ENCODE assay signal across 10 cellular contexts in the genomic region with DNA sequence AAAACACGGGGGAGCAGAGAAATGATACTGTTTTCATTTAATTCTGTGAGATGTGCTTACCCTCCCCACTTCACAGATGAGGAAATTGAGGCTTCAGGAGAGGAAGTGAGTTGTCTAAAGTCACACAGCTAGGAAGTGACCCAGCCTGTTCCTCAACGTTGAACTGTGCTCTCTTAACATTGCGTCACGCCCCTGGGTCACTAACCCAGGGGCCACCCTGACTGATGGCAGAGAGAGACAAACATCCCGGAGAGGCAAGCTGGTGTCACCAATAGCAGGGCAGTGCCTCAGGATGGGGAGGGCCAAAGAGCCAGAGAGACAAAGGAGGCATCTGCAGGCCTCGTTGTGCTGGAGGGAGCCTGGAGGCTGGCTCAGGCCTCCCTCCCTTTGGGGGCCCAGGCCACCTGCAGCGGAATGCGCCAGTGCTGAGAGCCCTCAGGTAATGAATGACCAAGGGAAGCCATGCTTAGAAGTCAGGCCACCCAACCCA.
DNase-seq lines count a peak whose midpoint lies in the region; ATAC-seq lines count a peak whose summit lies in the region.
"Had no signal": no experiment of that assay in that cellular context is flagged by ENCODE, and none has a peak within 500 bp of the region (broad histone marks: within the 10 kb centered on the region; RNA-seq: fewer than 3 reads in every experiment).

No MANE protein-coding gene starts in this region.

- H3K36me3 ChIP-seq in duodenal mucosa (ENCODE audit: control insufficient read depth in 1 of 2, insufficient read depth in 2 of 2, low read length in 2 of 2) (no peaks in the 10 kb centered on the region), mucosa of rectum (ENCODE audit: control insufficient read depth in 2 of 2, insufficient read depth in 2 of 2, low read length in 2 of 2) (no peaks in the 10 kb centered on the region)

- no peak for ATAC-seq in GM21367 (IDR thresholded peaks at IDR 0.05; ENCODE audit: unreplicated experiment)

- DNase-seq in CD1c-positive myeloid dendritic cell (ENCODE audit: extremely low spot score): peak; percentile 86
- peak; percentile 92 for DNase-seq in MV-4-11 (lab: John Stamatoyannopoulos, UW)
- no peak for DNase-seq in T-helper 9 cell
- no peak for DNase-seq in NCI-H446 (lab: John Stamatoyannopoulos, UW)
- DNase-seq in stimulated activated naive CD4-positive, alpha-beta T cell (lab: John Stamatoyannopoulos, UW): no peak
- DNase-seq: NCI-H1694 treated with DMSO at 0.1 percent for 48 hours had no signal

- H3K4me3 ChIP-seq in duodenal mucosa (ENCODE audit: low read depth in 1 of 2, low read length in 2 of 2) (peak overlapping the region; percentile 40 to 53), mucosa of rectum (ENCODE audit: low read length in 2 of 2) (peak overlapping the region; percentile 46 to 54)

- peak overlapping the region; percentile 80 for H3K27ac ChIP-seq in duodenal mucosa (ENCODE audit: low read depth, low read length)
- H3K27ac ChIP-seq in mucosa of rectum (ENCODE audit: low read depth in 2 of 2, low read length in 2 of 2): peak overlapping the region; percentile 92 to 97
- H3K27ac ChIP-seq: C4-2B had no signal

- H3K9ac ChIP-seq in duodenal mucosa (ENCODE audit: low read depth in 1 of 2, low read length in 2 of 2) (peak overlapping the region; percentile 40 to 57), mucosa of rectum (ENCODE audit: low read depth in 1 of 2, low read length in 2 of 2) (peak overlapping the region; percentile 52 to 66)

- H3K27me3 ChIP-seq in duodenal mucosa (ENCODE audit: control insufficient read depth in 1 of 2, insufficient read depth in 2 of 2, low read length in 2 of 2) (no peaks in the 10 kb centered on the region), mucosa of rectum (ENCODE audit: control insufficient read depth in 2 of 2, insufficient read depth in 2 of 2, low read length in 2 of 2) (no peaks in the 10 kb centered on the region)

- H3K4me1 ChIP-seq in duodenal mucosa (ENCODE audit: control insufficient read depth in 1 of 2, insufficient read depth in 2 of 2, low read length in 2 of 2) (peaks cover 66 to 69% of the 10 kb centered on the region in 2 donors), mucosa of rectum (ENCODE audit: control insufficient read depth in 2 of 2, insufficient read depth in 2 of 2, low read length in 2 of 2) (peaks cover 44 to 45% of the 10 kb centered on the region in 2 donors)

- no peaks in the 10 kb centered on the region for H3K9me3 ChIP-seq in duodenal mucosa (ENCODE audit: control insufficient read depth in 1 of 2, low read length in 2 of 2)
- H3K9me3 ChIP-seq in mucosa of rectum (ENCODE audit: control insufficient read depth in 2 of 2, low read length in 2 of 2): no peaks in the 10 kb centered on the region

Comparison
In these comparisons a context has a peak if more than half of its experiments do, and no peak if none do; other contexts are left out.
1. DNase-seq: peak in CD1c-positive myeloid dendritic cell (single experiment) and MV-4-11 (single experiment); none in T-helper 9 cell (single experiment), NCI-H446 (0 of 2) and stimulated activated naive CD4-positive, alpha-beta T cell (0 of 6).